Comparison of ENCODE assay signal across 13 cellular contexts in genomic region chr11:64607381-64608259, GRCh38. TPM values are rescaled to one million over a fixed set of nuclear protein-coding genes. Genes with fewer than 3 reads are reported as not detected.
DNase-seq lines count a peak whose midpoint lies in the region; ATAC-seq, FAIRE-seq and TF ChIP-seq lines count a peak whose summit lies in the region.
"Had no signal": no experiment of that assay in that cellular context is flagged by ENCODE, and none has a peak within 500 bp of the region (broad histone marks: within the 10 kb centered on the region; RNA-seq: fewer than 3 reads in every experiment).

No MANE protein-coding gene starts in this region.

- H2BK120ac ChIP-seq in H9 (ENCODE audit: low read depth, low read length, poor library complexity, severe bottlenecking), result no peak overlapping the region

- H2BK12ac ChIP-seq in H9 (ENCODE audit: insufficient read length, low read depth, low read length), result no peak overlapping the region

- no peak for TF ChIP-seq CTCF in RWPE2 (IDR thresholded peaks at IDR 0.05; ENCODE audit: poor library complexity, severe bottlenecking)
- TF ChIP-seq CTCF in foreskin keratinocyte (conservative IDR thresholded peaks at IDR 0.05), result no peak
- TF ChIP-seq CTCF in omental fat pad (IDR thresholded peaks at IDR 0.05), result no peak
- no peak for TF ChIP-seq CTCF in H9 (conservative IDR thresholded peaks at IDR 0.05)

- no peak overlapping the region for H2BK15ac ChIP-seq in H9 (ENCODE audit: low read depth, low read length)

- H4K8ac ChIP-seq in H9 (replicated peaks; ENCODE audit: insufficient read length, low read depth, low read length), result no peak overlapping the region

- H2BK20ac ChIP-seq in H9 (ENCODE audit: low read depth, low read length, poor library complexity, severe bottlenecking), result no peak overlapping the region

- peak; percentile 71 for ATAC-seq in RWPE2 (ENCODE audit: low read depth)
- peak; percentile 27 for ATAC-seq in foreskin keratinocyte
- peak; percentile 55 for ATAC-seq in omental fat pad (ENCODE audit: low FRiP score)
- ATAC-seq in HG03097 (IDR thresholded peaks at IDR 0.05; ENCODE audit: low FRiP score, unreplicated experiment), result no peak
- ATAC-seq: Panc1 had no signal

- H3K27me3 ChIP-seq in ACC112 (ENCODE audit: insufficient read depth, low read length) (no peaks in the 10 kb centered on the region), RWPE2 (ENCODE audit: insufficient read depth, poor library complexity, severe bottlenecking) (peaks cover 12% of the 10 kb centered on the region), foreskin keratinocyte (peaks cover 42% of the 10 kb centered on the region), H9 (ENCODE audit: insufficient read depth, low read length) (no peaks in the 10 kb centered on the region)

- H3T11ph ChIP-seq in H9 (ENCODE audit: low read length), result no peak overlapping the region

- H3K4me3 ChIP-seq in ACC112 (ENCODE audit: low read depth, low read length) (peak overlapping the region; percentile 65), RWPE2 (ENCODE audit: severe bottlenecking) (no peak overlapping the region)

- no CpG with 5 or more reads among the region's 74 CpGs for WGBS in H9 (ENCODE audit: extremely low coverage, insufficient read length, low lambda C conversion rate)

- FAIRE-seq in urothelium cell line (lab: Jason Lieb, UNC), result no peak

- no peaks in the 10 kb centered on the region for H4K20me1 ChIP-seq in H9 (ENCODE audit: control insufficient read depth, insufficient read depth, insufficient read length)

- no peak overlapping the region for H3K23ac ChIP-seq in H9 (ENCODE audit: insufficient read length, low read depth, low read length)

- H4K5ac ChIP-seq in H9 (ENCODE audit: insufficient read length, low read depth, low read length), result no peak overlapping the region

- H2AFZ ChIP-seq in ACC112 (ENCODE audit: low read length, unreplicated experiment) (peak overlapping the region; percentile 93), H9 (ENCODE audit: low read length) (no peak overlapping the region)

- H3K4me1 Mint-ChIP-seq in H9, result peaks cover 5 to 27% of the 10 kb centered on the region in 2 experiments
- H3K4me1 Mint-ChIP-seq: immature natural killer cell had no signal

- H3K9me3 ChIP-seq in RWPE2 (ENCODE audit: severe bottlenecking) (no peaks in the 10 kb centered on the region), H9 (ENCODE audit: control insufficient read depth, low read depth, low read length) (no peaks in the 10 kb centered on the region)

- H3K56ac ChIP-seq in H9 (ENCODE audit: insufficient read length, low read depth, low read length), result no peak overlapping the region

- no peak overlapping the region for H3K4me3 Mint-ChIP-seq in H9
- H3K4me3 Mint-ChIP-seq: immature natural killer cell had no signal

- no peak overlapping the region for H4K91ac ChIP-seq in H9 (ENCODE audit: insufficient read length, low read depth, low read length)

- no peaks in the 10 kb centered on the region for H3K23me2 ChIP-seq in H9 (ENCODE audit: insufficient read length, low read depth, low read length, poor library complexity, severe bottlenecking)

- no peaks in the 10 kb centered on the region for H3K9me3 Mint-ChIP-seq in H9
- H3K9me3 Mint-ChIP-seq: immature natural killer cell had no signal

- H3K36me3 ChIP-seq in ACC112 (ENCODE audit: insufficient read depth, low read length) (no peaks in the 10 kb centered on the region), RWPE2 (ENCODE audit: low read depth) (no peaks in the 10 kb centered on the region)

- H3K27me3 Mint-ChIP-seq in H9 (ENCODE audit: low read depth), result peaks cover 13% of the 10 kb centered on the region

- H3K18ac ChIP-seq in H9 (ENCODE audit: insufficient read length, low read depth, low read length), result no peak overlapping the region

- H3K36me3 Mint-ChIP-seq in H9 (ENCODE audit: insufficient read depth in 1 of 3, low read depth in 3 of 3), result no peaks in the 10 kb centered on the region
- H3K36me3 Mint-ChIP-seq: immature natural killer cell had no signal

- H3K79me2 ChIP-seq in ACC112 (ENCODE audit: control insufficient read depth, insufficient read depth, low read length, unreplicated experiment) (no peaks in the 10 kb centered on the region), H9 (ENCODE audit: insufficient read depth, low read length) (no peaks in the 10 kb centered on the region)

- H3K27ac ChIP-seq in ACC112 (ENCODE audit: low read depth, low read length) (no peak overlapping the region), RWPE2 (ENCODE audit: poor library complexity, severe bottlenecking) (no peak overlapping the region), foreskin keratinocyte (no peak overlapping the region), H9 (ENCODE audit: insufficient read length, low read depth, low read length) (no peak overlapping the region)

- DNase-seq in RWPE2 (ENCODE audit: low spot score), result no peak
- DNase-seq in foreskin keratinocyte, result peak in 1 of 2 donors; percentile 3
- DNase-seq in omental fat pad (ENCODE audit: low spot score), result no peak
- DNase-seq in H9, result no peak
- DNase-seq in urothelium cell line (ENCODE audit: low spot score), result no peak
- no peak for DNase-seq in activated T-cell treated with anti-CD3 and anti-CD28 coated beads, Interleukin-2, amount 50 U/mL, for 48 hours
- DNase-seq: AML-193, immature natural killer cell, NCI-H1417 treated with DMSO at 0.1 percent for 48 hours had no signal

- no peak overlapping the region for H3K4ac ChIP-seq in H9 (ENCODE audit: low read depth, low read length)

- no peak overlapping the region for H3K14ac ChIP-seq in H9 (ENCODE audit: insufficient read depth, low read length)

- H3K9ac ChIP-seq in H9 (ENCODE audit: extremely low read depth, insufficient read length, low read length), result no peak overlapping the region

- H3K27ac Mint-ChIP-seq in H9, result peak overlapping the region in 1 of 3 experiments; percentile 67; a peak in 2 of 7 replicates
- H3K27ac Mint-ChIP-seq: immature natural killer cell had no signal

- H3K4me1 ChIP-seq in ACC112 (ENCODE audit: control insufficient read depth, insufficient read depth, low read length, unreplicated experiment) (no peaks in the 10 kb centered on the region), RWPE2 (ENCODE audit: insufficient read depth, poor library complexity, severe bottlenecking) (no peaks in the 10 kb centered on the region), foreskin keratinocyte (no peaks in the 10 kb centered on the region), H9 (ENCODE audit: insufficient read depth, low read length) (no peaks in the 10 kb centered on the region)

- no peaks in the 10 kb centered on the region for H3K79me1 ChIP-seq in H9 (ENCODE audit: insufficient read depth, low read depth, low read length, poor library complexity, severe bottlenecking)

- no peak overlapping the region for H2AK5ac ChIP-seq in H9 (ENCODE audit: insufficient read length, low read length)

- H2BK5ac ChIP-seq in H9 (ENCODE audit: insufficient read length, low read length), result no peak overlapping the region

- no peak overlapping the region for H3K4me2 ChIP-seq in H9 (ENCODE audit: insufficient read depth, insufficient read length, low read length)

RNA-seq across cellular contexts. Expression of gene SLC22A12, which starts 16.6 kb away (rescaled TPM):
- not detected in 2 replicates for total RNA-seq in foreskin keratinocyte
- not detected in 2 replicates for polyA plus RNA-seq in foreskin keratinocyte
- total RNA-seq in omental fat pad, result under 1 TPM in 1 of 4 donors, not detected in 3; 0.56 TPM
- not detected in 2 replicates for total RNA-seq in H9 (2021)
- total RNA-seq: pulmonary artery endothelial cell had no signal
- polyA plus RNA-seq: immature natural killer cell had no signal

RNA-seq across cellular contexts. Expression of gene SLC22A11, which starts 51.9 kb away (rescaled TPM):
- not detected in 2 replicates for total RNA-seq in foreskin keratinocyte
- polyA plus RNA-seq in foreskin keratinocyte, result not detected in 2 replicates
- total RNA-seq in omental fat pad, result not detected
- not detected in 2 replicates for total RNA-seq in H9 (2021)
- total RNA-seq: pulmonary artery endothelial cell had no signal
- polyA plus RNA-seq: immature natural killer cell had no signal
